Comparison of ENCODE assay signal across 8 cellular contexts in genomic region chr19:8252922-8253589, GRCh38.
DNase-seq lines count a peak whose midpoint lies in the region; ATAC-seq and TF ChIP-seq lines count a peak whose summit lies in the region.

No MANE protein-coding gene starts in this region.

- no peak overlapping the region for H3K4me3 ChIP-seq in cardiac fibroblast (replicated peaks in 1 of 2; ENCODE audit: low read depth in 2 of 2, low read length in 2 of 2)

- TF ChIP-seq CTCF in GM20000 (IDR thresholded peaks at IDR 0.05; ENCODE audit: extremely low read depth, missing control alignments) (peak; percentile 88), cardiac fibroblast (IDR thresholded peaks at IDR 0.05; ENCODE audit: low read depth, low read length) (peak; percentile 92)

- no peak for ATAC-seq in HG02571 (IDR thresholded peaks at IDR 0.05; ENCODE audit: unreplicated experiment)

- DNase-seq in AG08396 (ENCODE audit: low spot score): peak; percentile 86
- DNase-seq in GM20000 (ENCODE audit: low spot score): peak; percentile 84
- DNase-seq in NCI-H446 treated with DMSO at 0.1 percent for 48 hours (lab: John Stamatoyannopoulos, UW): peak; percentile 51
- DNase-seq in activated CD4-positive, CD25-positive, alpha-beta regulatory T cell treated with anti-CD3 and anti-CD28 coated beads, Interleukin-2, amount 50 U/mL, for 72 hours: peak; percentile 87
- peak; percentile 82 for DNase-seq in cardiac fibroblast (ENCODE audit: low read depth in 2 of 2)
- DNase-seq in kidney glomerular epithelial cell (lab: John Stamatoyannopoulos, UW): peak; percentile 63
- peak; percentile 74 for DNase-seq in stimulated activated CD4-positive, alpha-beta T cell treated with anti-CD3 and anti-CD28 coated beads, Interleukin-2, amount 100 ng/mL, for 4 hours (ENCODE audit: low read depth)
